36 cellular contexts compared by ENCODE assay signal in genomic region chr2:228082571-228082970, GRCh38.
"Had no signal": no experiment of that assay in that cellular context is flagged by ENCODE, and none has a peak within 500 bp of the region (broad histone marks: within the 10 kb centered on the region; RNA-seq: fewer than 3 reads in every experiment).

No MANE protein-coding gene starts in this region.

- H3K27me3 Mint-ChIP-seq: activated naive CD4-positive, alpha-beta T cell treated with anti-CD3 and anti-CD28 coated beads, Interleukin-2, amount 10 ng/mL, durations not matched to agents 7 days and 5 days; activated naive CD4-positive, alpha-beta T cell treated with anti-CD3 and anti-CD28 coated beads, Interleukin-2, amount 50 U/mL, for 24 hours; activated naive CD8-positive, alpha-beta T cell; activated naive CD8-positive, alpha-beta T cell treated with anti-CD3 and anti-CD28 coated beads for 36 hours; activated naive CD8-positive, alpha-beta T cell treated with anti-CD3 and anti-CD28 coated beads, Interleukin-2, amount 10 ng/mL, durations not matched to agents 7 days and 5 days; activated naive CD8-positive, alpha-beta T cell treated with anti-CD3 and anti-CD28 coated beads, Interleukin-2, amount 50 U/mL, for 24 hours; activated T-cell treated with anti-CD3 and anti-CD28 coated beads, Interleukin-2, amount 50 U/mL, for 24 hours; central memory CD8-positive, alpha-beta T cell had no signal

- H3K9me3 Mint-ChIP-seq: activated naive CD8-positive, alpha-beta T cell treated with anti-CD3 and anti-CD28 coated beads, Interleukin-2, amount 10 ng/mL, durations not matched to agents 7 days and 5 days; activated naive CD8-positive, alpha-beta T cell treated with anti-CD3 and anti-CD28 coated beads, Interleukin-2, amount 50 U/mL, for 24 hours; activated T-helper 17 cell treated with anti-CD3 and anti-CD28 coated beads, Interleukin-2, amount 50 U/mL, for 72 hours; brain had no signal

- H3K4me1 ChIP-seq: adrenal gland, ascending aorta, body of pancreas, breast epithelium had no signal

- H3K27ac ChIP-seq: adrenal gland, ascending aorta, body of pancreas, brain microvascular endothelial cell, breast epithelium, cardiac muscle cell had no signal

- H3K9me3 ChIP-seq: adrenal gland, ascending aorta, body of pancreas, breast epithelium had no signal

- H3K4me3 ChIP-seq: adrenal gland, ascending aorta, body of pancreas, breast epithelium, cardiac muscle cell had no signal

- H3K4me1 Mint-ChIP-seq: activated naive CD4-positive, alpha-beta T cell treated with anti-CD3 and anti-CD28 coated beads, Interleukin-2, amount 10 ng/mL, durations not matched to agents 7 days and 5 days; activated naive CD4-positive, alpha-beta T cell treated with anti-CD3 and anti-CD28 coated beads, Interleukin-2, amount 50 U/mL, for 24 hours; activated naive CD8-positive, alpha-beta T cell treated with anti-CD3 and anti-CD28 coated beads for 36 hours; activated naive CD8-positive, alpha-beta T cell treated with anti-CD3 and anti-CD28 coated beads, Interleukin-2, amount 10 ng/mL, durations not matched to agents 7 days and 5 days; activated naive CD8-positive, alpha-beta T cell treated with anti-CD3 and anti-CD28 coated beads, Interleukin-2, amount 50 U/mL, for 24 hours; activated T-helper 17 cell treated with anti-CD3 and anti-CD28 coated beads, Interleukin-2, amount 50 U/mL, for 72 hours; brain; central memory CD8-positive, alpha-beta T cell had no signal

- ATAC-seq: activated naive CD4-positive, alpha-beta T cell treated with anti-CD3 and anti-CD28 coated beads, Interleukin-2, amount 50 U/mL, for 72 hours; activated naive CD8-positive, alpha-beta T cell treated with anti-CD3 and anti-CD28 coated beads, Interleukin-2, amount 50 U/mL, for 24 hours; activated T-cell treated with anti-CD3 and anti-CD28 coated beads, Interleukin-2, amount 50 U/mL, for 4 hours; activated T-cell treated with anti-CD3 and anti-CD28 coated beads, Interleukin-2, amount 50 U/mL, for 72 hours; activated T-helper 17 cell treated with anti-CD3 and anti-CD28 coated beads, Interleukin-2, amount 50 U/mL, for 72 hours; body of pancreas had no signal

- H3K36me3 ChIP-seq: adrenal gland, ascending aorta, brain microvascular endothelial cell, breast epithelium, cardiac muscle cell had no signal

- H3K36me3 Mint-ChIP-seq: activated naive CD4-positive, alpha-beta T cell treated with anti-CD3 and anti-CD28 coated beads, Interleukin-2, amount 10 ng/mL, durations not matched to agents 7 days and 5 days; activated naive CD4-positive, alpha-beta T cell treated with anti-CD3 and anti-CD28 coated beads, Interleukin-2, amount 50 U/mL, for 24 hours; activated naive CD4-positive, alpha-beta T cell treated with anti-CD3 and anti-CD28 coated beads, Interleukin-2, amount 50 U/mL, for 72 hours; activated naive CD8-positive, alpha-beta T cell; activated naive CD8-positive, alpha-beta T cell treated with anti-CD3 and anti-CD28 coated beads for 36 hours; activated naive CD8-positive, alpha-beta T cell treated with anti-CD3 and anti-CD28 coated beads, Interleukin-2, amount 10 ng/mL, durations not matched to agents 7 days and 5 days; brain had no signal

- H3K27me3 ChIP-seq: adrenal gland, ascending aorta, brain microvascular endothelial cell, breast epithelium, cardiac muscle cell had no signal

- H3K27ac Mint-ChIP-seq: activated naive CD4-positive, alpha-beta T cell treated with anti-CD3 and anti-CD28 coated beads for 36 hours; activated naive CD4-positive, alpha-beta T cell treated with anti-CD3 and anti-CD28 coated beads, Interleukin-2, amount 10 ng/mL, durations not matched to agents 7 days and 5 days; activated naive CD4-positive, alpha-beta T cell treated with anti-CD3 and anti-CD28 coated beads, Interleukin-2, amount 50 U/mL, for 24 hours; activated naive CD4-positive, alpha-beta T cell treated with anti-CD3 and anti-CD28 coated beads, Interleukin-2, amount 50 U/mL, for 72 hours; activated naive CD8-positive, alpha-beta T cell; activated naive CD8-positive, alpha-beta T cell treated with anti-CD3 and anti-CD28 coated beads for 36 hours; activated naive CD8-positive, alpha-beta T cell treated with anti-CD3 and anti-CD28 coated beads, Interleukin-2, amount 10 ng/mL, durations not matched to agents 7 days and 5 days; activated naive CD8-positive, alpha-beta T cell treated with anti-CD3 and anti-CD28 coated beads, Interleukin-2, amount 50 U/mL, for 24 hours; activated T-cell treated with anti-CD3 and anti-CD28 coated beads, Interleukin-2, amount 50 U/mL, for 24 hours; activated T-cell treated with anti-CD3 and anti-CD28 coated beads, Interleukin-2, amount 50 U/mL, for 72 hours; activated T-helper 1 cell treated with anti-CD3 and anti-CD28 coated beads, Interleukin-12 subunit alpha, Interleukin-12 subunit beta, Interleukin-2, Interleukin-4 antibody, amounts not matched to agents 30 ng/mL and 10 ng/mL and 1 ng/mL, durations not matched to agents 14 hours and 24 hours and 36 hours; activated T-helper 17 cell treated with anti-CD3 and anti-CD28 coated beads, Interleukin-2, amount 50 U/mL, for 72 hours; brain had no signal

- DNase-seq: activated effector memory CD4-positive, alpha-beta T cell treated with anti-CD3 and anti-CD28 coated beads, Interleukin-2, amount 50 U/mL, for 16 hours; activated effector memory CD4-positive, alpha-beta T cell treated with Interleukin-2 at 50 U/mL for 16 hours; activated gamma-delta T cell; activated gamma-delta T cell treated with Interleukin-2 at 50 U/mL for 16 hours; activated naive CD4-positive, alpha-beta T cell; activated naive CD4-positive, alpha-beta T cell treated with anti-CD3 and anti-CD28 coated beads for 36 hours; activated naive CD4-positive, alpha-beta T cell treated with anti-CD3 and anti-CD28 coated beads, Interleukin-2, amount 10 ng/mL, durations not matched to agents 7 days and 5 days; activated naive CD4-positive, alpha-beta T cell treated with anti-CD3 and anti-CD28 coated beads, Interleukin-2, amount 50 U/mL, for 16 hours; activated naive CD4-positive, alpha-beta T cell treated with Interleukin-2 at 50 U/mL for 16 hours; activated naive CD8-positive, alpha-beta T cell treated with anti-CD3 and anti-CD28 coated beads for 36 hours; activated naive CD8-positive, alpha-beta T cell treated with anti-CD3 and anti-CD28 coated beads, Interleukin-2, amount 10 ng/mL, durations not matched to agents 7 days and 5 days; activated naive CD8-positive, alpha-beta T cell treated with anti-CD3 and anti-CD28 coated beads, Interleukin-2, amount 50 U/mL, for 24 hours; activated T-cell treated with anti-CD3 and anti-CD28 coated beads, Interleukin-2, amount 50 U/mL, for 1 hour; activated T-cell treated with anti-CD3 and anti-CD28 coated beads, Interleukin-2, amount 50 U/mL, for 24 hours; activated T-cell treated with anti-CD3 and anti-CD28 coated beads, Interleukin-2, amount 50 U/mL, for 4 hours; activated T-cell treated with anti-CD3 and anti-CD28 coated beads, Interleukin-2, amount 50 U/mL, for 48 hours; activated T-cell treated with anti-CD3 and anti-CD28 coated beads, Interleukin-2, amount 50 U/mL, for 72 hours; adrenal gland; amniotic stem cell; amygdala; anterior cingulate cortex; aorta; body of pancreas; brain microvascular endothelial cell; central memory CD4-positive, alpha-beta T cell; cerebellar nuclear complex had no signal

- H3K4me3 Mint-ChIP-seq: activated naive CD4-positive, alpha-beta T cell treated with anti-CD3 and anti-CD28 coated beads for 36 hours; activated naive CD4-positive, alpha-beta T cell treated with anti-CD3 and anti-CD28 coated beads, Interleukin-2, amount 10 ng/mL, durations not matched to agents 7 days and 5 days; activated naive CD4-positive, alpha-beta T cell treated with anti-CD3 and anti-CD28 coated beads, Interleukin-2, amount 50 U/mL, for 24 hours; activated naive CD8-positive, alpha-beta T cell; activated naive CD8-positive, alpha-beta T cell treated with anti-CD3 and anti-CD28 coated beads for 36 hours; activated naive CD8-positive, alpha-beta T cell treated with anti-CD3 and anti-CD28 coated beads, Interleukin-2, amount 10 ng/mL, durations not matched to agents 7 days and 5 days; activated naive CD8-positive, alpha-beta T cell treated with anti-CD3 and anti-CD28 coated beads, Interleukin-2, amount 50 U/mL, for 24 hours; activated T-cell treated with anti-CD3 and anti-CD28 coated beads, Interleukin-2, amount 50 U/mL, for 24 hours; activated T-cell treated with anti-CD3 and anti-CD28 coated beads, Interleukin-2, amount 50 U/mL, for 4 hours; activated T-cell treated with anti-CD3 and anti-CD28 coated beads, Interleukin-2, amount 50 U/mL, for 72 hours; activated T-helper 1 cell treated with anti-CD3 and anti-CD28 coated beads, Interleukin-12 subunit alpha, Interleukin-12 subunit beta, Interleukin-2, Interleukin-4 antibody, amounts not matched to agents 30 ng/mL and 10 ng/mL and 1 ng/mL, durations not matched to agents 14 hours and 24 hours and 36 hours; activated T-helper 17 cell treated with anti-CD3 and anti-CD28 coated beads, Interleukin-2, amount 50 U/mL, for 72 hours; brain; central memory CD8-positive, alpha-beta T cell had no signal
